In genomic region chr18:7548226-7548625, GRCh38 we compare ENCODE assay signal across 1 cellular context.
TF ChIP-seq lines count a peak whose summit lies in the region.

No MANE protein-coding gene starts in this region.

TF ChIP-seq in H1, 55 proteins besides CTCF, POLR2A, EP300 and RAD21 (continued from another document):
- TF ChIP-seq CHD7 (IDR thresholded peaks at IDR 0.05; ENCODE audit: insufficient replicate concordance, low read length): no peak
- TF ChIP-seq SP4 (IDR thresholded peaks at IDR 0.05; ENCODE audit: low read length): no peak
- TF ChIP-seq EGR1 (IDR thresholded peaks at IDR 0.05; ENCODE audit: borderline replicate concordance, low read depth, low read length): no peak
- TF ChIP-seq BACH1 (IDR thresholded peaks at IDR 0.05; ENCODE audit: low read length): no peak
- TF ChIP-seq ATF2 (IDR thresholded peaks at IDR 0.05; ENCODE audit: low read length): no peak
- TF ChIP-seq CREB1 (IDR thresholded peaks at IDR 0.05): no peak
- TF ChIP-seq SIX5 (IDR thresholded peaks at IDR 0.05; ENCODE audit: low read depth, low read length): no peak
- TF ChIP-seq GTF2F1 (IDR thresholded peaks at IDR 0.05; ENCODE audit: borderline replicate concordance, low read depth, low read length): no peak
- no peak for TF ChIP-seq TAF7 (optimal IDR thresholded peaks at IDR 0.05; ENCODE audit: borderline replicate concordance, low read depth, low read length)
- no peak for TF ChIP-seq E2F6 (IDR thresholded peaks at IDR 0.05)
